Comparison of ENCODE assay signal across 21 cellular contexts in the genomic region with DNA sequence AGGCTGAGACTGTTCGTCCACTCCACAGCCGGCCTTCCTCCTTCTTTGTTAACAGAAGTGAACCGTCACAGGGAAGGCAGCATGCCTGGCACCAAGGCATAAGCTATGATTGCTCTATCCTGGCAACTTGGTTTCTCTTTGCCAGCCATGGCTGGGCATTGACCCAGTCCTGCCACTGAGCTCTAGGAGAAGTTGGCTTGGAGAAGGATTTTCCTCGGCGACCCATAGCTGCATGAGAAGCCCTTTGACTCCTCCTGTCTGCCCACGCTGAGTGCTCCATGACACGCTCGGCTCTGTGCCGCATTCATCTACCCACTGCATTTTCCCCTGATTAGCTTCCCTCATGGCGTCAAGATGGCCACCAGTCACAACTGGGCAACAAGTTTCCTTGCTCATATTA.
"Had no signal": no experiment of that assay in that cellular context is flagged by ENCODE, and none has a peak within 500 bp of the region (broad histone marks: within the 10 kb centered on the region; RNA-seq: fewer than 3 reads in every experiment).

No MANE protein-coding gene starts in this region.

- H3K9me3 ChIP-seq: colonic mucosa, gastroesophageal sphincter, heart right ventricle, left lung, lower lobe of right lung had no signal

- H3K36me3 ChIP-seq: colonic mucosa, gastroesophageal sphincter, heart right ventricle, left lung, lower lobe of right lung had no signal

- H3K4me3 Mint-ChIP-seq: dendritic cell treated with granulocyte-macrophage colony-stimulating factor and Interleukin-4, amounts not matched to agents 40 ng/mL and 50 ng/mL, for 4 days; effector memory CD8-positive, alpha-beta T cell; endodermal cell; memory B cell; naive thymus-derived CD4-positive, alpha-beta T cell had no signal

- H3K4me1 Mint-ChIP-seq: endodermal cell had no signal

- DNase-seq: colonic mucosa; cortex of kidney; effector CD8-positive, alpha-beta T cell; effector memory CD8-positive, alpha-beta T cell; endodermal cell; erythroblast; foreskin keratinocyte; glutamatergic neuron; heart right ventricle; left cardiac atrium; left lung; left ventricle myocardium superior; lower lobe of right lung; mesendoderm; midbrain; naive thymus-derived CD4-positive, alpha-beta T cell had no signal

- ATAC-seq: effector memory CD8-positive, alpha-beta T cell; esophagus mucosa; foreskin keratinocyte; gastroesophageal sphincter; heart right ventricle; left cardiac atrium; left lung; left ventricle myocardium superior; lower lobe of right lung; naive thymus-derived CD4-positive, alpha-beta T cell had no signal

- H3K36me3 Mint-ChIP-seq: memory B cell; naive thymus-derived CD4-positive, alpha-beta T cell had no signal

- H3K27me3 ChIP-seq: colonic mucosa, foreskin keratinocyte, gastroesophageal sphincter had no signal

- H3K4me1 ChIP-seq: colonic mucosa, foreskin keratinocyte, gastroesophageal sphincter, heart right ventricle, left lung, lower lobe of right lung had no signal

- H3K9me3 Mint-ChIP-seq: dendritic cell treated with granulocyte-macrophage colony-stimulating factor and Interleukin-4, amounts not matched to agents 40 ng/mL and 50 ng/mL, for 4 days; effector memory CD8-positive, alpha-beta T cell; endodermal cell; memory B cell had no signal

- H3K4me3 ChIP-seq: colonic mucosa, gastroesophageal sphincter, heart right ventricle, left lung, lower lobe of right lung had no signal

- H3K27ac ChIP-seq: colonic mucosa, epithelial cell of prostate, foreskin keratinocyte, gastroesophageal sphincter, heart right ventricle, left lung, lower lobe of right lung had no signal

- H3K27ac Mint-ChIP-seq: dendritic cell treated with granulocyte-macrophage colony-stimulating factor and Interleukin-4, amounts not matched to agents 40 ng/mL and 50 ng/mL, for 4 days; effector memory CD8-positive, alpha-beta T cell; endodermal cell; memory B cell; naive thymus-derived CD4-positive, alpha-beta T cell had no signal
